In genomic region chr7:2399848-2400587, GRCh38 we compare ENCODE assay signal across 8 cellular contexts. TPM values are rescaled to one million over a fixed set of nuclear protein-coding genes. Genes with fewer than 3 reads are reported as not detected.
A peak's percentile ranks its signal among the peaks of the same experiment; 100 is the strongest.
DNase-seq lines count a peak whose midpoint lies in the region; ATAC-seq and TF ChIP-seq lines count a peak whose summit lies in the region.

No MANE protein-coding gene starts in this region.

- H3K4me3 ChIP-seq in HFF-Myc (replicated peaks; ENCODE audit: low read depth, low read length), result 0 out of 2 replicates have a peak overlapping the region, but pooled peaks have one; percentile 4
- H3K4me3 ChIP-seq in breast epithelium, result peak overlapping the region in 1 of 3 donors; percentile 13
- H3K4me3 ChIP-seq in kidney epithelial cell (ENCODE audit: low read depth, low read length), result no peak overlapping the region

- peaks cover 6% of the 10 kb centered on the region for H3K36me3 Mint-ChIP-seq in stimulated activated effector memory CD8-positive, alpha-beta T cell treated with anti-CD3 and anti-CD28 coated beads, Interleukin-12 subunit alpha, Interleukin-12 subunit beta, amount 100 ng/mL, for 72 hours

- H3K9me3 ChIP-seq in breast epithelium, result no peaks in the 10 kb centered on the region

- peaks cover 0 to 15% of the 10 kb centered on the region in 2 donors for H3K4me1 ChIP-seq in breast epithelium

- peaks cover 31% of the 10 kb centered on the region for H3K4me1 Mint-ChIP-seq in stimulated activated effector memory CD8-positive, alpha-beta T cell treated with anti-CD3 and anti-CD28 coated beads, Interleukin-12 subunit alpha, Interleukin-12 subunit beta, amount 100 ng/mL, for 72 hours

- H3K36me3 ChIP-seq in breast epithelium (no peaks in the 10 kb centered on the region), kidney epithelial cell (ENCODE audit: control insufficient read depth, insufficient read depth, low read length) (no peaks in the 10 kb centered on the region)

- peak; percentile 85 for DNase-seq in AG09319 (ENCODE audit: extremely low read depth, low read depth)
- DNase-seq in HFF-Myc (ENCODE audit: extremely low read depth, low read depth), result peak; percentile 84
- peak; percentile 94 for DNase-seq in OCI-M1 (lab: John Stamatoyannopoulos, UW)
- peak; percentile 78 to 81 for DNase-seq in breast epithelium (ENCODE audit: low spot score in 2 of 2)
- peak; percentile 82 for DNase-seq in kidney epithelial cell (ENCODE audit: low read depth)
- peak in 1 of 2 donors; percentile 64 for DNase-seq in stimulated activated effector memory CD8-positive, alpha-beta T cell treated with anti-CD3 and anti-CD28 coated beads, Interleukin-12 subunit alpha, Interleukin-12 subunit beta, amount 100 ng/mL, for 72 hours (ENCODE audit: low spot score in 2 of 2)
- DNase-seq in stimulated activated naive CD4-positive, alpha-beta T cell treated with Interleukin-2 at 50 U/mL for 16 hours (lab: John Stamatoyannopoulos, UW), result no peak
- DNase-seq in activated CD4-positive, alpha-beta T cell treated with anti-CD3 and anti-CD28 coated beads for 4 hours, result no peak

- no peak for TF ChIP-seq POLR2A in breast epithelium (IDR thresholded peaks at IDR 0.05)

- peak overlapping the region; percentile 82 to 86 for H3K27ac ChIP-seq in breast epithelium

- TF ChIP-seq CTCF in AG09319 (IDR thresholded peaks at IDR 0.05; ENCODE audit: low read depth, low read length), result no peak
- no peak for TF ChIP-seq CTCF in HFF-Myc (IDR thresholded peaks at IDR 0.05; ENCODE audit: low read depth, low read length, missing control alignments)
- no peak for TF ChIP-seq CTCF in breast epithelium (IDR thresholded peaks at IDR 0.05)
- TF ChIP-seq CTCF in kidney epithelial cell (IDR thresholded peaks at IDR 0.05; ENCODE audit: insufficient read depth, low read length, poor library complexity, severe bottlenecking), result no peak

- intact Hi-C loops in breast epithelium (cut with DNase I; ENCODE audit: low total_unique reads), result no loop called here

- peak overlapping the region; percentile 50 for H3K4me3 Mint-ChIP-seq in stimulated activated effector memory CD8-positive, alpha-beta T cell treated with anti-CD3 and anti-CD28 coated beads, Interleukin-12 subunit alpha, Interleukin-12 subunit beta, amount 100 ng/mL, for 72 hours

- peak overlapping the region; percentile 93 for H3K27ac Mint-ChIP-seq in stimulated activated effector memory CD8-positive, alpha-beta T cell treated with anti-CD3 and anti-CD28 coated beads, Interleukin-12 subunit alpha, Interleukin-12 subunit beta, amount 100 ng/mL, for 72 hours

- no peaks in the 10 kb centered on the region for H3K9me3 Mint-ChIP-seq in stimulated activated effector memory CD8-positive, alpha-beta T cell treated with anti-CD3 and anti-CD28 coated beads, Interleukin-12 subunit alpha, Interleukin-12 subunit beta, amount 100 ng/mL, for 72 hours

- ATAC-seq in stimulated activated effector memory CD8-positive, alpha-beta T cell treated with anti-CD3 and anti-CD28 coated beads, Interleukin-12 subunit alpha, Interleukin-12 subunit beta, amount 100 ng/mL, for 72 hours, result no peak

- H3K27me3 ChIP-seq in breast epithelium (no peaks in the 10 kb centered on the region), kidney epithelial cell (ENCODE audit: control insufficient read depth, insufficient read depth, low read length) (peaks cover 3% of the 10 kb centered on the region)

RNA-seq across cellular contexts. Expression of gene CHST12, which starts 3.4 kb away (rescaled TPM):
- total RNA-seq in breast epithelium, result 10 to 100 TPM in 1 of 3 donors, 1 to 10 TPM in 2; 6.2 to 15.0 (median 7.2) TPM
- 7.5 and 11.6 TPM in 2 replicates for total RNA-seq in kidney epithelial cell

RNA-seq across cellular contexts. Expression of gene EIF3B, which starts 45.4 kb away (rescaled TPM):
- total RNA-seq in breast epithelium, result 100 to 1,000 TPM; 111 to 122 (median 115) TPM
- total RNA-seq in kidney epithelial cell, result 149 and 153 TPM in 2 replicates

Comparison
In these comparisons a context has a peak if more than half of its experiments do, and no peak if none do; other contexts are left out.
1. DNase-seq: peak in AG09319 (single experiment), HFF-Myc (single experiment), OCI-M1 (single experiment), breast epithelium (2 of 2) and kidney epithelial cell (single experiment); none in stimulated activated naive CD4-positive, alpha-beta T cell treated with Interleukin-2 at 50 U/mL for 16 hours (single experiment) and activated CD4-positive, alpha-beta T cell treated with anti-CD3 and anti-CD28 coated beads for 4 hours (0 of 2).